Comparison of ENCODE assay signal across 8 cellular contexts in the genomic region with DNA sequence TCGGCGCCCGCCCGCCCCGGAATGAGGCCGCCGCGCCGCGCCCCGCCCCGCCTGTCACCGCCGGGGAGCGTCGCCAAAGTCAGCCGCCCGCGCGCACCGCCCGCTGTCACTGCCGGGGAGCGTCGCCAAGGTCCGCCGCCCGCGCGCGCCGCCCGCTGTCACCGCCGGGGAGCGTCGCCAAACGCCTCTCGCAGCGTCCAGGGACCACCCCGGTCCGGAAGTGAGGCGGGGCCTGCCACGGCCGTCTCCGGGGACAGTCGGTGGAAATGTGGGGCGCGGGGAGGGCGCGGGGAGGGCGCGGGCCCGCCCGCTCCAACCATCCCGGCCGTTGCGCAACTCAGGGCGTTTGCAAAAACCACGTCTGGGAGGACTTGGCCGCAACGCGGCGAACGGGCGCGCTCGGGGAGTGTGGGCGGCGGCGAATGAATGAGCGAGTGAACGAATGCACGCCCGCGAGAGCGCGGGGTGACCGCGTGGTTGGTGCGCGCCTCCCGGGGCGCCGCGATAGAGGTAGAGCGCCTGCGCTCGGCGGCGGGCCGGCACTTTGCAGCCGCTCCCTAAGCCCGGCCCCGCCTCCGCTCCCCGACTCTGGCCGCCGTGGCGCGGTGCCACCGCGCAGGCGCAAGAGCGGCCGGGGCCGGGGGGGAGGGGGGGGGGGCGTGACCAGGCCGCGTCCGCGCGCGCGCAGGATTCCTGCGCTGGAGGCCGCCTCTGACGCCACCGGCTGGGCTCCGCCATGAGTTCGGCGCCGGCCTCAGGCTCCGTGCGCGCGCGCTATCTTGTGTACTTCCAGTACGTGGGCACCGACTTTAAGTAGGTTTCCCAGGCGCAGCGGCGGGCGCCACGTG. TPM values are rescaled to one million over a fixed set of nuclear protein-coding genes. Genes with fewer than 3 reads are reported as not detected.
DNase-seq lines count a peak whose midpoint lies in the region; ATAC-seq and TF ChIP-seq lines count a peak whose summit lies in the region.

A gene with protein sequence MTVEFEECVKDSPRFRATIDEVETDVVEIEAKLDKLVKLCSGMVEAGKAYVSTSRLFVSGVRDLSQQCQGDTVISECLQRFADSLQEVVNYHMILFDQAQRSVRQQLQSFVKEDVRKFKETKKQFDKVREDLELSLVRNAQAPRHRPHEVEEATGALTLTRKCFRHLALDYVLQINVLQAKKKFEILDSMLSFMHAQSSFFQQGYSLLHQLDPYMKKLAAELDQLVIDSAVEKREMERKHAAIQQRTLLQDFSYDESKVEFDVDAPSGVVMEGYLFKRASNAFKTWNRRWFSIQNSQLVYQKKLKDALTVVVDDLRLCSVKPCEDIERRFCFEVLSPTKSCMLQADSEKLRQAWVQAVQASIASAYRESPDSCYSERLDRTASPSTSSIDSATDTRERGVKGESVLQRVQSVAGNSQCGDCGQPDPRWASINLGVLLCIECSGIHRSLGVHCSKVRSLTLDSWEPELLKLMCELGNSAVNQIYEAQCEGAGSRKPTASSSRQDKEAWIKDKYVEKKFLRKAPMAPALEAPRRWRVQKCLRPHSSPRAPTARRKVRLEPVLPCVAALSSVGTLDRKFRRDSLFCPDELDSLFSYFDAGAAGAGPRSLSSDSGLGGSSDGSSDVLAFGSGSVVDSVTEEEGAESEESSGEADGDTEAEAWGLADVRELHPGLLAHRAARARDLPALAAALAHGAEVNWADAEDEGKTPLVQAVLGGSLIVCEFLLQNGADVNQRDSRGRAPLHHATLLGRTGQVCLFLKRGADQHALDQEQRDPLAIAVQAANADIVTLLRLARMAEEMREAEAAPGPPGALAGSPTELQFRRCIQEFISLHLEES (minus strand): TSS at position 23 of the 848 bp plus-strand sequence. CDS start 115 bp downstream, outside the sequence.
A gene with protein sequence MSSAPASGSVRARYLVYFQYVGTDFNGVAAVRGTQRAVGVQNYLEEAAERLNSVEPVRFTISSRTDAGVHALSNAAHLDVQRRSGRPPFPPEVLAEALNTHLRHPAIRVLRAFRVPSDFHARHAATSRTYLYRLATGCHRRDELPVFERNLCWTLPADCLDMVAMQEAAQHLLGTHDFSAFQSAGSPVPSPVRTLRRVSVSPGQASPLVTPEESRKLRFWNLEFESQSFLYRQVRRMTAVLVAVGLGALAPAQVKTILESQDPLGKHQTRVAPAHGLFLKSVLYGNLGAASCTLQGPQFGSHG (plus strand): TSS at position 690 of the 848 bp plus-strand sequence. CDS start 47 bp downstream, at position 737.

- H3K4me1 Mint-ChIP-seq in activated CD4-positive, alpha-beta T cell treated with anti-CD3 and anti-CD28 coated beads, Interleukin-2, amount 10 ng/mL, durations not matched to agents 24 days and 14 days, result peaks cover 18% of the 10 kb centered on the region

- H3K9me3 Mint-ChIP-seq in activated CD4-positive, alpha-beta T cell treated with anti-CD3 and anti-CD28 coated beads, Interleukin-2, amount 10 ng/mL, durations not matched to agents 24 days and 14 days, result no peaks in the 10 kb centered on the region

- no peaks in the 10 kb centered on the region for H3K9me3 ChIP-seq in left lung

- H3K27ac ChIP-seq in coronary artery, result peak within 1 kb of the TSS; percentile 89 to 98
- H3K27ac ChIP-seq in left lung, result peak within 1 kb of the TSS; percentile 96 to 99

- H3K4me1 ChIP-seq in left lung, result peaks cover 28 to 51% of the 10 kb centered on the region in 2 donors

- H3K4me3 Mint-ChIP-seq in activated CD4-positive, alpha-beta T cell treated with anti-CD3 and anti-CD28 coated beads, Interleukin-2, amount 10 ng/mL, durations not matched to agents 24 days and 14 days, result peak within 1 kb of the TSS; percentile 88

- peak within 1 kb of the TSS; percentile 90 for H3K27ac Mint-ChIP-seq in activated CD4-positive, alpha-beta T cell treated with anti-CD3 and anti-CD28 coated beads, Interleukin-2, amount 10 ng/mL, durations not matched to agents 24 days and 14 days

- no peaks in the 10 kb centered on the region for H3K27me3 ChIP-seq in left lung

- peak; percentile 63 for TF ChIP-seq POLR2A in GM19193 (IDR thresholded peaks at IDR 0.05; ENCODE audit: extremely low read depth, insufficient read depth, insufficient read length)

- intact Hi-C loops in activated CD4-positive, alpha-beta T cell treated with anti-CD3 and anti-CD28 coated beads, Interleukin-2, amount 10 ng/mL, durations not matched to agents 24 days and 14 days (cut with micrococcal nuclease), result loop anchor here (1.0 to 5.0 kb wide), 5 partner anchors 17 to 251 kb away; a partner anchor contains a TSS
- intact Hi-C loops in left lung (cut with DNase I), result no loop called here

- H3K4me3 ChIP-seq in coronary artery, result peak within 1 kb of the TSS; percentile 81
- peak within 1 kb of the TSS; percentile 91 to 94 for H3K4me3 ChIP-seq in left lung

- ATAC-seq in HG03439 (IDR thresholded peaks at IDR 0.05; ENCODE audit: unreplicated experiment) (peak; percentile 56), left lung (peak; percentile 82)

- TF ChIP-seq CTCF in coronary artery (IDR thresholded peaks at IDR 0.05) (no peak), left lung (IDR thresholded peaks at IDR 0.05) (peak in 1 of 2 donors; percentile 39)

- peaks cover 0 to 37% of the 10 kb centered on the region in 2 donors for H3K36me3 ChIP-seq in left lung

- H3K27me3 Mint-ChIP-seq in activated CD4-positive, alpha-beta T cell treated with anti-CD3 and anti-CD28 coated beads, Interleukin-2, amount 10 ng/mL, durations not matched to agents 24 days and 14 days, result no peaks in the 10 kb centered on the region

- H3K36me3 Mint-ChIP-seq in activated CD4-positive, alpha-beta T cell treated with anti-CD3 and anti-CD28 coated beads, Interleukin-2, amount 10 ng/mL, durations not matched to agents 24 days and 14 days (ENCODE audit: low read depth), result peaks cover 8% of the 10 kb centered on the region

- DNase-seq in AG20443 (ENCODE audit: low spot score) (peak; percentile 100), NCI-H526 treated with DMSO at 0.1 percent for 48 hours (lab: John Stamatoyannopoulos, UW) (peak; percentile 79), coronary artery (ENCODE audit: low spot score) (peak; percentile 96), left lung (peak; percentile 88 to 95)
- peak; percentile 96 for DNase-seq in activated CD4-positive, alpha-beta T cell treated with anti-CD3 and anti-CD28 coated beads, Interleukin-2, amount 10 ng/mL, durations not matched to agents 24 days and 14 days
- peak; percentile 81 for DNase-seq in stimulated activated CD4-positive, alpha-beta T cell treated with anti-CD3 and anti-CD28 coated beads, Interleukin-2, amount 100 ng/mL, for 4 hours (ENCODE audit: low read depth)

RNA-seq across cellular contexts. Expression of the first gene that starts in this region (rescaled TPM):
- 54.1 and 55.7 TPM in 2 replicates for total RNA-seq in activated CD4-positive, alpha-beta T cell treated with anti-CD3 and anti-CD28 coated beads, Interleukin-2, amount 10 ng/mL, durations not matched to agents 24 days and 14 days
- 10 to 100 TPM; 56.4 to 60.2 TPM for total RNA-seq in left lung

RNA-seq across cellular contexts. Expression of the second gene that starts in this region (rescaled TPM):
- total RNA-seq in activated CD4-positive, alpha-beta T cell treated with anti-CD3 and anti-CD28 coated beads, Interleukin-2, amount 10 ng/mL, durations not matched to agents 24 days and 14 days, result 33.4 and 35.2 TPM in 2 replicates
- total RNA-seq in left lung, result 10 to 100 TPM; 17.4 to 18.3 TPM

Comparison
In these comparisons a context has a peak if more than half of its experiments do, and no peak if none do; other contexts are left out.
1. Peak in every context shown above with its lines: DNase-seq, ATAC-seq, H3K4me3 ChIP-seq and H3K27ac ChIP-seq.